ENCODE assay signal across 9 cellular contexts in the genomic region with DNA sequence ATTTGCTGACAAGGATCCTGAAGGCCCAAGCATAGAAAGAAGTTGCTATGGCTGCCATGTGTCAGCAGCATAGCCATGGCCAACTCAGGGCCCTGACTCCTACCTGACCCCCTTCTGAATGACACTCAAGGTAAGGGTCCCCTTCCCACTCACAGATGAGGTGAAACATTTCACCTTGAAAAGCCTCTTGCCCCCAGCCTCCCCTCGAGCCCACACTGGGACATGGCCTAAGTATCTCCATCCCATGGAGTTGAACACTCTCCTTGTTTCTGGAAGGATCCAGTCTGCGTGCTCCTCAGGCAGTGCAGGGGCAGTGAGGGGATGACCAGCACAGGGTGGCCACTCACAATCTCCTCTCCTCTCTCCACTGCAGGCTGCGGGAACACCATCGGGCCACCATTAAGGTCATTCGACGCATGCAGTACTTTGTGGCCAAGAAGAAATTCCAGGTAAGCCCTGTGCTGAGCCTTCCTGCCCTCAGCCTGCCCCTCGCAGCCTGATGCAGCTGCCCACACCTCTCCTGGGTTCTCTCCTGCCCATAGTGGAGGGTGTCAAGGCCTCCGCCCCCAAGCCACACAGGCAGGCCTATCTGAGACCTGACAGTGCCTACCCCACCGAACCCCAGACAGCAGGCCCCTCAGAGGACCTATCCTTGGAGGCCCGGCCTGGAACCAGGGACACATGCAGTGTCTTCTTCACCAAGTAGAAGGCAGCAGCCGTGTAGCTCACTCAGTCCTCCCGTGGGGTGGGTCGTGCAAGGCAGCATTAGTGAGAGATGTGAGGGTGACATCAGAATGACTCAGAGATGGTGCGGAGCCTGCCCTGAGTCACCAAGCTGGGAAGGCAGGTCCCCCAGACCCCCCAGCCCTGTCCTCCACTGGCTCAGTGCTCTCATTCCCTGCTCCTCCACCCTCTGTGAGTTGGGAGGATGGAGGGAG.
DNase-seq lines count a peak whose midpoint lies in the region; ATAC-seq lines count a peak whose summit lies in the region.
"Had no signal": no experiment of that assay in that cellular context is flagged by ENCODE, and none has a peak within 500 bp of the region (broad histone marks: within the 10 kb centered on the region; RNA-seq: fewer than 3 reads in every experiment).

No MANE protein-coding gene starts in this region.

- no peaks in the 10 kb centered on the region for H3K27me3 Mint-ChIP-seq in activated CD4-positive, alpha-beta T cell treated with anti-CD3 and anti-CD28 coated beads for 36 hours
- peaks cover 2% of the 10 kb centered on the region for H3K27me3 Mint-ChIP-seq in activated CD4-positive, alpha-beta T cell treated with anti-CD3 and anti-CD28 coated beads, Interleukin-2, amount 10 ng/mL, durations not matched to agents 24 days and 14 days

- CTCF ChIA-PET in activated CD4-positive, alpha-beta T cell treated with anti-CD3 and anti-CD28 coated beads for 36 hours (lab: Charles Lee), result no interaction called here

- peaks cover 8% of the 10 kb centered on the region for H3K4me1 Mint-ChIP-seq in activated CD4-positive, alpha-beta T cell treated with anti-CD3 and anti-CD28 coated beads for 36 hours
- H3K4me1 Mint-ChIP-seq in activated CD4-positive, alpha-beta T cell treated with anti-CD3 and anti-CD28 coated beads, Interleukin-2, amount 10 ng/mL, durations not matched to agents 24 days and 14 days, result peaks cover 2% of the 10 kb centered on the region

- peak; percentile 90 for ATAC-seq in activated CD4-positive, alpha-beta T cell treated with anti-CD3 and anti-CD28 coated beads for 36 hours
- ATAC-seq in Right ventricle myocardium superior (ENCODE audit: poor library complexity), result no peak
- ATAC-seq in GM21576 (IDR thresholded peaks at IDR 0.05; ENCODE audit: unreplicated experiment), result no peak
- no peak for ATAC-seq in HG02763 (IDR thresholded peaks at IDR 0.05; ENCODE audit: unreplicated experiment)

- H3K36me3 Mint-ChIP-seq in activated CD4-positive, alpha-beta T cell treated with anti-CD3 and anti-CD28 coated beads for 36 hours (ENCODE audit: low read depth), result peaks cover 5% of the 10 kb centered on the region
- no peaks in the 10 kb centered on the region for H3K36me3 Mint-ChIP-seq in activated CD4-positive, alpha-beta T cell treated with anti-CD3 and anti-CD28 coated beads, Interleukin-2, amount 10 ng/mL, durations not matched to agents 24 days and 14 days (ENCODE audit: low read depth)

- peak; percentile 62 for DNase-seq in activated CD4-positive, alpha-beta T cell treated with anti-CD3 and anti-CD28 coated beads for 36 hours
- no peak for DNase-seq in activated CD4-positive, alpha-beta T cell treated with anti-CD3 and anti-CD28 coated beads, Interleukin-2, amount 10 ng/mL, durations not matched to agents 24 days and 14 days
- DNase-seq in activated T-cell treated with anti-CD3 and anti-CD28 coated beads, Interleukin-2, amount 50 U/mL, for 1 hour, result peak; percentile 7
- peak; percentile 33 for DNase-seq in Right ventricle myocardium superior
- peak; percentile 26 to 47 for DNase-seq in stimulated activated CD8-positive, alpha-beta memory T cell treated with anti-CD3 and anti-CD28 coated beads, Interleukin-15, amount 100 ng/mL, for 48 hours (ENCODE audit: low read depth in 2 of 2)
- no peak for DNase-seq in COLO668 (lab: John Stamatoyannopoulos, UW; ENCODE audit: unreplicated experiment)

- H3K4me3 Mint-ChIP-seq in activated CD4-positive, alpha-beta T cell treated with anti-CD3 and anti-CD28 coated beads for 36 hours, result no peak overlapping the region
- no peak overlapping the region for H3K4me3 Mint-ChIP-seq in activated CD4-positive, alpha-beta T cell treated with anti-CD3 and anti-CD28 coated beads, Interleukin-2, amount 10 ng/mL, durations not matched to agents 24 days and 14 days
- H3K4me3 Mint-ChIP-seq: mesothelial cell of epicardium had no signal

- H3K9me3 Mint-ChIP-seq in activated CD4-positive, alpha-beta T cell treated with anti-CD3 and anti-CD28 coated beads for 36 hours (ENCODE audit: low read depth), result no peaks in the 10 kb centered on the region
- no peaks in the 10 kb centered on the region for H3K9me3 Mint-ChIP-seq in activated CD4-positive, alpha-beta T cell treated with anti-CD3 and anti-CD28 coated beads, Interleukin-2, amount 10 ng/mL, durations not matched to agents 24 days and 14 days

- H3K27ac Mint-ChIP-seq in activated CD4-positive, alpha-beta T cell treated with anti-CD3 and anti-CD28 coated beads for 36 hours, result no peak overlapping the region
- H3K27ac Mint-ChIP-seq in activated CD4-positive, alpha-beta T cell treated with anti-CD3 and anti-CD28 coated beads, Interleukin-2, amount 10 ng/mL, durations not matched to agents 24 days and 14 days, result no peak overlapping the region
- H3K27ac Mint-ChIP-seq: mesothelial cell of epicardium had no signal

- intact Hi-C loops in activated CD4-positive, alpha-beta T cell treated with anti-CD3 and anti-CD28 coated beads for 36 hours (cut with DNase I, micrococcal nuclease), result no loop called here
- intact Hi-C loops in activated CD4-positive, alpha-beta T cell treated with anti-CD3 and anti-CD28 coated beads, Interleukin-2, amount 10 ng/mL, durations not matched to agents 24 days and 14 days (cut with micrococcal nuclease), result no loop called here
- intact Hi-C loops in Right ventricle myocardium superior (cut with DNase I), result loop anchor here (10.0 kb wide), 1 partner anchor 56 kb away; no protein-coding TSS in a partner anchor

- POLR2A ChIA-PET in activated CD4-positive, alpha-beta T cell treated with anti-CD3 and anti-CD28 coated beads for 36 hours (lab: Charles Lee), result no interaction called here

Comparison
In these comparisons a context has a peak if more than half of its experiments do, and no peak if none do; other contexts are left out.
1. DNase-seq: peak in activated CD4-positive, alpha-beta T cell treated with anti-CD3 and anti-CD28 coated beads for 36 hours (single experiment), activated T-cell treated with anti-CD3 and anti-CD28 coated beads, Interleukin-2, amount 50 U/mL, for 1 hour (single experiment), Right ventricle myocardium superior (single experiment) and stimulated activated CD8-positive, alpha-beta memory T cell treated with anti-CD3 and anti-CD28 coated beads, Interleukin-15, amount 100 ng/mL, for 48 hours (2 of 2); none in activated CD4-positive, alpha-beta T cell treated with anti-CD3 and anti-CD28 coated beads, Interleukin-2, amount 10 ng/mL, durations not matched to agents 24 days and 14 days (single experiment) and COLO668 (single experiment).